31 cellular contexts compared by ENCODE assay signal in the genomic region with DNA sequence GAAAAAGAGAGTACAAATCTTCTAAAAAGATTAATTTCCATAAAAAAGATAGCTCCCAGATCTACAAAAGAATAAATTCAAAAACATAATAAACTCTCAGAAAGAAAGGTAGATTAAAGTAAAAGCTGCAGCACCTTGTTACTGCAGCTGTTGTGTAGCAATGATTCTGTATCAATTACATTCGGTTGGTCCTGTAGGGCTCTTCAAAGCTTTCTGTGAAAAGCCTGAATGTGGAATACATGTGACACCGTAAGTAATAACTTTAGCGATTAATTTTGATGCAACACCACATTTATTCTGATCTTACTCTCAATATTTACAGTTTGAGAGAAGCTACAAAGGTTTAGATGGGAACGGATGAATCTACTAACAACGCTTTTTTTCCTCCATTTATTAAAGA.
DNase-seq lines count a peak whose midpoint lies in the region; ATAC-seq and TF ChIP-seq lines count a peak whose summit lies in the region.
"Had no signal": no experiment of that assay in that cellular context is flagged by ENCODE, and none has a peak within 500 bp of the region (broad histone marks: within the 10 kb centered on the region; RNA-seq: fewer than 3 reads in every experiment).

No MANE protein-coding gene starts in this region.

- H3K9me2 ChIP-seq in SK-N-SH: no peaks in the 10 kb centered on the region

- H3K36me3 ChIP-seq in SK-N-SH (replicated peaks in 1 of 2; ENCODE audit: control insufficient read depth in 1 of 2, insufficient read depth in 2 of 2, low read length in 1 of 2): no peaks in the 10 kb centered on the region
- H3K36me3 ChIP-seq in endocrine pancreas (ENCODE audit: control insufficient read depth, insufficient read depth, low read length): no peaks in the 10 kb centered on the region
- H3K36me3 ChIP-seq: adrenal gland, BE2C, heart left ventricle, left ventricle myocardium inferior, right atrium auricular region, spleen, stomach, uterus had no signal

- no peak for TF ChIP-seq EP300 in SK-N-SH (IDR thresholded peaks at IDR 0.05; ENCODE audit: borderline replicate concordance in 1 of 2, low read depth in 1 of 2, low read length in 1 of 2)

- H3K4me2 ChIP-seq in SK-N-SH: no peak overlapping the region

- CTCF ChIA-PET in SK-N-SH (lab: Yijun Ruan, JAX): no interaction called here
- CTCF ChIA-PET in activated CD8-positive, alpha-beta T cell treated with anti-CD3 and anti-CD28 coated beads, Interleukin-2, amount 10 ng/mL, durations not matched to agents 7 days and 5 days (lab: Charles Lee): interaction anchor here (0.7 kb wide), 1 partner anchor 161 kb away, joined by 3 read pairs; no protein-coding TSS in a partner anchor

- H3K9ac ChIP-seq in SK-N-SH (no peak overlapping the region), endocrine pancreas (ENCODE audit: control insufficient read depth, insufficient read depth, low read length) (no peak overlapping the region)
- H3K9ac ChIP-seq: parathyroid adenoma had no signal

- H3K27ac Mint-ChIP-seq in activated CD8-positive, alpha-beta T cell treated with anti-CD3 and anti-CD28 coated beads, Interleukin-2, amount 10 ng/mL, durations not matched to agents 7 days and 5 days: no peak overlapping the region
- H3K27ac Mint-ChIP-seq: activated CD4-positive, alpha-beta memory T cell treated with anti-CD3 and anti-CD28 coated beads, Interleukin-2, amount 10 ng/mL, durations not matched to agents 7 days and 5 days; activated naive CD4-positive, alpha-beta T cell treated with anti-CD3 and anti-CD28 coated beads, Interleukin-2, amount 10 ng/mL, durations not matched to agents 7 days and 5 days; CD8-positive, alpha-beta T cell; dendritic cell treated with granulocyte-macrophage colony-stimulating factor and Interleukin-4, amounts not matched to agents 40 ng/mL and 50 ng/mL, for 4 days; endodermal cell had no signal

- ATAC-seq in SK-N-SH treated with all-trans-retinoic acid at 6 μM for 48 hours (no peak), GM21528 (IDR thresholded peaks at IDR 0.05; ENCODE audit: low FRiP score, unreplicated experiment) (no peak)
- no peak for ATAC-seq in activated CD8-positive, alpha-beta T cell treated with anti-CD3 and anti-CD28 coated beads, Interleukin-2, amount 10 ng/mL, durations not matched to agents 7 days and 5 days
- ATAC-seq: body of pancreas; CD8-positive, alpha-beta T cell; heart left ventricle; Panc1 had no signal

- H3K27me3 ChIP-seq in SK-N-SH (ENCODE audit: insufficient read depth): no peaks in the 10 kb centered on the region
- no peaks in the 10 kb centered on the region for H3K27me3 ChIP-seq in endocrine pancreas (ENCODE audit: control insufficient read depth, insufficient read depth, low read length)
- H3K27me3 ChIP-seq: adrenal gland, BE2C, body of pancreas, heart left ventricle, right atrium auricular region, spleen, stomach, uterus had no signal

- H3K4me3 ChIP-seq in SK-N-SH (ENCODE audit: low read depth in 2 of 2, low read length in 1 of 2) (no peak overlapping the region), endocrine pancreas (ENCODE audit: control insufficient read depth, insufficient read depth, low read length) (peak overlapping the region; percentile 65)
- H3K4me3 ChIP-seq: adrenal gland, body of pancreas, heart left ventricle, left ventricle myocardium inferior, right atrium auricular region, spleen, stomach, uterus had no signal

- no peak overlapping the region for H3K27ac ChIP-seq in SK-N-SH (ENCODE audit: low read depth in 2 of 2, low read length in 1 of 2)
- H3K27ac ChIP-seq: adrenal gland, body of pancreas, heart left ventricle, HL-60, left ventricle myocardium inferior, parathyroid adenoma, right atrium auricular region, spleen, stomach, uterus had no signal

- H3K4me3 Mint-ChIP-seq in activated CD8-positive, alpha-beta T cell treated with anti-CD3 and anti-CD28 coated beads, Interleukin-2, amount 10 ng/mL, durations not matched to agents 7 days and 5 days: no peak overlapping the region
- H3K4me3 Mint-ChIP-seq: activated CD4-positive, alpha-beta memory T cell treated with anti-CD3 and anti-CD28 coated beads, Interleukin-2, amount 10 ng/mL, durations not matched to agents 7 days and 5 days; activated naive CD4-positive, alpha-beta T cell treated with anti-CD3 and anti-CD28 coated beads, Interleukin-2, amount 10 ng/mL, durations not matched to agents 7 days and 5 days; CD8-positive, alpha-beta T cell; dendritic cell treated with granulocyte-macrophage colony-stimulating factor and Interleukin-4, amounts not matched to agents 40 ng/mL and 50 ng/mL, for 4 days; endodermal cell had no signal

- DNase-seq in SK-N-SH: no peak
- peak; percentile 23 for DNase-seq in NCI-H146 treated with DMSO at 0.1 percent for 48 hours (lab: John Stamatoyannopoulos, UW; ENCODE audit: unreplicated experiment)
- DNase-seq in activated naive CD4-positive, alpha-beta T cell treated with Interleukin-2 at 50 U/mL for 16 hours: no peak
- no peak for DNase-seq in activated CD8-positive, alpha-beta T cell treated with anti-CD3 and anti-CD28 coated beads, Interleukin-2, amount 10 ng/mL, durations not matched to agents 7 days and 5 days
- DNase-seq: activated CD4-positive, alpha-beta memory T cell treated with anti-CD3 and anti-CD28 coated beads, Interleukin-2, amount 10 ng/mL, durations not matched to agents 7 days and 5 days; activated CD8-positive, alpha-beta memory T cell treated with anti-CD3 and anti-CD28 coated beads, Interleukin-2, amount 50 U/mL, for 48 hours; activated naive CD4-positive, alpha-beta T cell treated with anti-CD3 and anti-CD28 coated beads, Interleukin-2, amount 10 ng/mL, durations not matched to agents 7 days and 5 days; adrenal gland; BE2C; body of pancreas; CD8-positive, alpha-beta T cell; endodermal cell; H7; heart left ventricle; KG1; left ventricle myocardium inferior; mesendoderm; NCI-H2029; spleen; stimulated activated CD4-positive, alpha-beta T cell treated with anti-CD3 and anti-CD28 coated beads, Interleukin-2, amount 100 ng/mL, for 48 hours; stomach; SW 1271; uterus had no signal

- no peaks in the 10 kb centered on the region; a peak in 1 of 4 replicates for H3K4me1 ChIP-seq in SK-N-SH (ENCODE audit: control insufficient read depth in 1 of 2, insufficient read depth in 2 of 2, low read depth in 1 of 2, low read length in 1 of 2)
- peaks cover 27% of the 10 kb centered on the region for H3K4me1 ChIP-seq in endocrine pancreas (ENCODE audit: control insufficient read depth, insufficient read depth, low read length)
- H3K4me1 ChIP-seq: adrenal gland, body of pancreas, heart left ventricle, left ventricle myocardium inferior, parathyroid adenoma, right atrium auricular region, stomach, uterus had no signal

- H3K4me1 Mint-ChIP-seq in activated CD8-positive, alpha-beta T cell treated with anti-CD3 and anti-CD28 coated beads, Interleukin-2, amount 10 ng/mL, durations not matched to agents 7 days and 5 days (ENCODE audit: low read depth): no peaks in the 10 kb centered on the region
- H3K4me1 Mint-ChIP-seq: activated CD4-positive, alpha-beta memory T cell treated with anti-CD3 and anti-CD28 coated beads, Interleukin-2, amount 10 ng/mL, durations not matched to agents 7 days and 5 days; activated naive CD4-positive, alpha-beta T cell treated with anti-CD3 and anti-CD28 coated beads, Interleukin-2, amount 10 ng/mL, durations not matched to agents 7 days and 5 days; endodermal cell had no signal

- TF ChIP-seq CTCF in SK-N-SH (IDR thresholded peaks at IDR 0.05): no peak

- TF ChIP-seq RAD21 in SK-N-SH (IDR thresholded peaks at IDR 0.05; ENCODE audit: low read length): no peak

- H4K20me1 ChIP-seq in SK-N-SH (ENCODE audit: insufficient read depth): no peaks in the 10 kb centered on the region

- no peaks in the 10 kb centered on the region for H3F3A ChIP-seq in SK-N-SH (replicated peaks; ENCODE audit: insufficient read depth)

- no peaks in the 10 kb centered on the region for H3K27me3 Mint-ChIP-seq in activated CD8-positive, alpha-beta T cell treated with anti-CD3 and anti-CD28 coated beads, Interleukin-2, amount 10 ng/mL, durations not matched to agents 7 days and 5 days (ENCODE audit: low read depth)
- H3K27me3 Mint-ChIP-seq: activated CD4-positive, alpha-beta memory T cell treated with anti-CD3 and anti-CD28 coated beads, Interleukin-2, amount 10 ng/mL, durations not matched to agents 7 days and 5 days; activated naive CD4-positive, alpha-beta T cell treated with anti-CD3 and anti-CD28 coated beads, Interleukin-2, amount 10 ng/mL, durations not matched to agents 7 days and 5 days; dendritic cell treated with granulocyte-macrophage colony-stimulating factor and Interleukin-4, amounts not matched to agents 40 ng/mL and 50 ng/mL, for 4 days had no signal

- H3K9me3 ChIP-seq in SK-N-SH: no peaks in the 10 kb centered on the region
- no peaks in the 10 kb centered on the region for H3K9me3 ChIP-seq in endocrine pancreas (ENCODE audit: control insufficient read depth, low read length)
- H3K9me3 ChIP-seq: adrenal gland, BE2C, body of pancreas, heart left ventricle, left ventricle myocardium inferior, right atrium auricular region, spleen, stomach, uterus had no signal

- no peaks in the 10 kb centered on the region for H3K36me3 Mint-ChIP-seq in activated CD8-positive, alpha-beta T cell treated with anti-CD3 and anti-CD28 coated beads, Interleukin-2, amount 10 ng/mL, durations not matched to agents 7 days and 5 days (ENCODE audit: low read depth)
- H3K36me3 Mint-ChIP-seq: activated naive CD4-positive, alpha-beta T cell treated with anti-CD3 and anti-CD28 coated beads, Interleukin-2, amount 10 ng/mL, durations not matched to agents 7 days and 5 days; CD8-positive, alpha-beta T cell had no signal

- H3K79me2 ChIP-seq in SK-N-SH (ENCODE audit: insufficient read depth): no peaks in the 10 kb centered on the region
- H3K79me2 ChIP-seq: parathyroid adenoma had no signal

- POLR2A ChIA-PET in SK-N-SH (lab: Yijun Ruan, JAX): no interaction called here
- POLR2A ChIA-PET in activated CD8-positive, alpha-beta T cell treated with anti-CD3 and anti-CD28 coated beads, Interleukin-2, amount 10 ng/mL, durations not matched to agents 7 days and 5 days (lab: Charles Lee): no interaction called here

- 81% methylated on average over 5 of the region's 5 CpGs for WGBS in SK-N-SH (ENCODE audit: low lambda C conversion rate)

- H3K9me3 Mint-ChIP-seq in activated CD8-positive, alpha-beta T cell treated with anti-CD3 and anti-CD28 coated beads, Interleukin-2, amount 10 ng/mL, durations not matched to agents 7 days and 5 days (ENCODE audit: insufficient read depth): no peaks in the 10 kb centered on the region
- H3K9me3 Mint-ChIP-seq: activated CD4-positive, alpha-beta memory T cell treated with anti-CD3 and anti-CD28 coated beads, Interleukin-2, amount 10 ng/mL, durations not matched to agents 7 days and 5 days; activated naive CD4-positive, alpha-beta T cell treated with anti-CD3 and anti-CD28 coated beads, Interleukin-2, amount 10 ng/mL, durations not matched to agents 7 days and 5 days; CD8-positive, alpha-beta T cell; dendritic cell treated with granulocyte-macrophage colony-stimulating factor and Interleukin-4, amounts not matched to agents 40 ng/mL and 50 ng/mL, for 4 days; endodermal cell had no signal

- H2AFZ ChIP-seq in SK-N-SH (ENCODE audit: low read depth): peak overlapping the region; percentile 21; the same call in 1 of the 2 replicates
- H2AFZ ChIP-seq: parathyroid adenoma had no signal
